ENCODE assay signal across 25 cellular contexts in the genomic region with DNA sequence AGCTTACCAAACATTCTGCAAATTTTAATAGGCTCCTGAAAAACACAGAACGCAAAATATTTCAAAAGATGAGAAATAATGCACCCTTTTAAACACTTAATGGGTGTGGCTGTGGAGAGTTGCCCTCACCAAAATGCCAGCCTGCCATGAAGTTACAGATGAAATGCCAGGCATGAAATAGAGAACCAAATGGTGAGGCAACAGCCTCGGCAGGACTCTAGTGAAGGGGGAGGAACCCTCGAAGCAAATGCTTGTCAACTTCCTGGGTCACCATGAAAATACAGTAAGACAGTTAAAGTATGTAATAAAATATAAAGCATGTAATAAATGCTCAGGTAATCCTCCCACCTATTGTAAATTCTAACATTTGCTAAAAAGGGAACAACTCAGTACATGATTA. TPM values are rescaled to one million over a fixed set of nuclear protein-coding genes. Genes with fewer than 3 reads are reported as not detected.
DNase-seq lines count a peak whose midpoint lies in the region; ATAC-seq and TF ChIP-seq lines count a peak whose summit lies in the region.
"Had no signal": no experiment of that assay in that cellular context is flagged by ENCODE, and none has a peak within 500 bp of the region (broad histone marks: within the 10 kb centered on the region; RNA-seq: fewer than 3 reads in every experiment).

No MANE protein-coding gene starts in this region.

- peaks cover 19% of the 10 kb centered on the region for H3K79me2 ChIP-seq in neural progenitor cell (ENCODE audit: low read depth)

- H3K4me3 Mint-ChIP-seq in CD4-positive, CD25-positive, alpha-beta regulatory T cell: peak overlapping the region in 3 of 4 donors; percentile 19 to 79 (median 50)
- no peak overlapping the region for H3K4me3 Mint-ChIP-seq in neural progenitor cell
- no peak overlapping the region for H3K4me3 Mint-ChIP-seq in activated CD4-positive, alpha-beta memory T cell treated with anti-CD3 and anti-CD28 coated beads for 36 hours
- H3K4me3 Mint-ChIP-seq: activated naive CD8-positive, alpha-beta T cell treated with anti-CD3 and anti-CD28 coated beads, Interleukin-2, amount 10 ng/mL, durations not matched to agents 7 days and 5 days; activated T-helper 1 cell treated with anti-CD3 and anti-CD28 coated beads, Interleukin-12 subunit alpha, Interleukin-12 subunit beta, Interleukin-2, Interleukin-4 antibody, amounts not matched to agents 30 ng/mL and 10 ng/mL and 1 ng/mL, durations not matched to agents 14 hours and 24 hours and 36 hours; CD8-positive, alpha-beta T cell; endodermal cell; nephron; T-helper 2 cell treated with Interferon-gamma antibody and Interleukin-4, amounts not matched to agents 5 μg/mL and 100 μg/mL, for 36 hours had no signal

- no peak overlapping the region for H3K4me3 ChIP-seq in CD4-positive, CD25-positive, alpha-beta regulatory T cell (ENCODE audit: low read depth, low read length)
- no peak overlapping the region for H3K4me3 ChIP-seq in NB4 (ENCODE audit: low read depth, low read length)
- no peak overlapping the region for H3K4me3 ChIP-seq in psoas muscle
- no peak overlapping the region for H3K4me3 ChIP-seq in neural progenitor cell
- H3K4me3 ChIP-seq: heart right ventricle, PC-9, prostate gland, SJSA1, uterus had no signal

- DNase-seq in CD4-positive, CD25-positive, alpha-beta regulatory T cell: no peak
- DNase-seq in NB4 (ENCODE audit: low read depth) (peak; percentile 60), fibroblast of gingiva (ENCODE audit: low read depth) (peak; percentile 24), psoas muscle (no peak), HPDE6-E6E7 (ENCODE audit: extremely low spot score) (no peak), neural progenitor cell (ENCODE audit: low spot score) (no peak)
- no peak for DNase-seq in activated CD4-positive, alpha-beta memory T cell treated with anti-CD3 and anti-CD28 coated beads for 36 hours
- DNase-seq: activated CD4-positive, CD25-positive, alpha-beta regulatory T cell treated with anti-CD3 and anti-CD28 coated beads, Interleukin-2, amount 50 U/mL, for 72 hours; activated naive CD8-positive, alpha-beta T cell treated with anti-CD3 and anti-CD28 coated beads, Interleukin-2, amount 10 ng/mL, durations not matched to agents 7 days and 5 days; CD8-positive, alpha-beta T cell; endodermal cell; heart right ventricle; KBM-7; mammary epithelial cell; NCI-H1092 treated with DMSO at 0.1 percent for 48 hours; NCI-H524; PC-9; stimulated activated CD4-positive, alpha-beta T cell treated with anti-CD3 and anti-CD28 coated beads, Interleukin-4, amount 100 ng/mL, for 24 hours; uterus had no signal

- H3K4me2 ChIP-seq in neural progenitor cell: no peak overlapping the region
- H3K4me2 ChIP-seq: PC-9 had no signal

- H3K9ac ChIP-seq in neural progenitor cell: no peak overlapping the region

- peaks cover 51 to 85% (median 61%) of the 10 kb centered on the region in 4 donors for H3K4me1 Mint-ChIP-seq in CD4-positive, CD25-positive, alpha-beta regulatory T cell
- H3K4me1 Mint-ChIP-seq in neural progenitor cell: peaks cover 11% of the 10 kb centered on the region
- peaks cover 39% of the 10 kb centered on the region for H3K4me1 Mint-ChIP-seq in activated CD4-positive, alpha-beta memory T cell treated with anti-CD3 and anti-CD28 coated beads for 36 hours (ENCODE audit: low read depth)

- no peak for ATAC-seq in CD4-positive, CD25-positive, alpha-beta regulatory T cell (ENCODE audit: low read depth in 2 of 2)
- ATAC-seq in psoas muscle (peak; percentile 62 to 79 (median 72)), HG03108 (IDR thresholded peaks at IDR 0.05; ENCODE audit: unreplicated experiment) (no peak)
- ATAC-seq: CD8-positive, alpha-beta T cell; heart right ventricle had no signal

- peaks cover 15% of the 10 kb centered on the region for H3K36me3 Mint-ChIP-seq in CD4-positive, CD25-positive, alpha-beta regulatory T cell
- peaks cover 4% of the 10 kb centered on the region for H3K36me3 Mint-ChIP-seq in neural progenitor cell
- peaks cover 16% of the 10 kb centered on the region for H3K36me3 Mint-ChIP-seq in activated CD4-positive, alpha-beta memory T cell treated with anti-CD3 and anti-CD28 coated beads for 36 hours
- H3K36me3 Mint-ChIP-seq: CD8-positive, alpha-beta T cell had no signal

- no peaks in the 10 kb centered on the region for H3K9me3 Mint-ChIP-seq in CD4-positive, CD25-positive, alpha-beta regulatory T cell
- no peaks in the 10 kb centered on the region for H3K9me3 Mint-ChIP-seq in neural progenitor cell
- no peaks in the 10 kb centered on the region for H3K9me3 Mint-ChIP-seq in activated CD4-positive, alpha-beta memory T cell treated with anti-CD3 and anti-CD28 coated beads for 36 hours
- H3K9me3 Mint-ChIP-seq: activated T-helper 1 cell treated with anti-CD3 and anti-CD28 coated beads, Interleukin-12 subunit alpha, Interleukin-12 subunit beta, Interleukin-2, Interleukin-4 antibody, amounts not matched to agents 30 ng/mL and 10 ng/mL and 1 ng/mL, durations not matched to agents 14 hours and 24 hours and 36 hours; CD8-positive, alpha-beta T cell; nephron; T-helper 2 cell treated with Interferon-gamma antibody and Interleukin-4, amounts not matched to agents 5 μg/mL and 100 μg/mL, for 36 hours had no signal

- no peaks in the 10 kb centered on the region for H3K27me3 Mint-ChIP-seq in CD4-positive, CD25-positive, alpha-beta regulatory T cell
- H3K27me3 Mint-ChIP-seq in neural progenitor cell (ENCODE audit: insufficient read depth, low read depth): no peaks in the 10 kb centered on the region
- H3K27me3 Mint-ChIP-seq in activated CD4-positive, alpha-beta memory T cell treated with anti-CD3 and anti-CD28 coated beads for 36 hours: no peaks in the 10 kb centered on the region
- H3K27me3 Mint-ChIP-seq: activated naive CD8-positive, alpha-beta T cell treated with anti-CD3 and anti-CD28 coated beads, Interleukin-2, amount 10 ng/mL, durations not matched to agents 7 days and 5 days had no signal

- WGBS in psoas muscle, 3 donors: 27 to 48% (median 36%) methylated on average over 3 of the region's 3 CpGs

- no peak for TF ChIP-seq CTCF in NB4 (IDR thresholded peaks at IDR 0.05; ENCODE audit: low read depth, low read length)
- no peak for TF ChIP-seq CTCF in psoas muscle (IDR thresholded peaks at IDR 0.05)
- TF ChIP-seq CTCF in neural progenitor cell (IDR thresholded peaks at IDR 0.05): no peak

- H3K36me3 ChIP-seq in CD4-positive, CD25-positive, alpha-beta regulatory T cell (ENCODE audit: control insufficient read depth, insufficient read depth, low read length): peaks cover 10% of the 10 kb centered on the region
- H3K36me3 ChIP-seq in psoas muscle (ENCODE audit: insufficient read depth in 1 of 2, low read depth in 1 of 2) (no peaks in the 10 kb centered on the region), neural progenitor cell (no peaks in the 10 kb centered on the region)
- H3K36me3 ChIP-seq: prostate gland, uterus had no signal

- H3K27me3 ChIP-seq in CD4-positive, CD25-positive, alpha-beta regulatory T cell (ENCODE audit: control insufficient read depth, insufficient read depth, low read length): no peaks in the 10 kb centered on the region
- H3K27me3 ChIP-seq in psoas muscle (ENCODE audit: insufficient read depth in 3 of 3, low read length in 2 of 3) (no peaks in the 10 kb centered on the region), neural progenitor cell (no peaks in the 10 kb centered on the region)
- H3K27me3 ChIP-seq: heart right ventricle, SJSA1, uterus had no signal

- peaks cover 3% of the 10 kb centered on the region for H3F3A ChIP-seq in neural progenitor cell (ENCODE audit: low read depth)

- peaks cover 45% of the 10 kb centered on the region for H3K4me1 ChIP-seq in CD4-positive, CD25-positive, alpha-beta regulatory T cell (ENCODE audit: control insufficient read depth, insufficient read depth, low read length, poor library complexity, severe bottlenecking)
- H3K4me1 ChIP-seq in psoas muscle: peaks cover 54% of the 10 kb centered on the region
- peaks cover 3% of the 10 kb centered on the region for H3K4me1 ChIP-seq in neural progenitor cell

- peak overlapping the region; percentile 26 to 83 (median 26) for H3K27ac Mint-ChIP-seq in CD4-positive, CD25-positive, alpha-beta regulatory T cell
- no peak overlapping the region for H3K27ac Mint-ChIP-seq in neural progenitor cell
- H3K27ac Mint-ChIP-seq in activated CD4-positive, alpha-beta memory T cell treated with anti-CD3 and anti-CD28 coated beads for 36 hours: no peak overlapping the region
- H3K27ac Mint-ChIP-seq: activated naive CD8-positive, alpha-beta T cell treated with anti-CD3 and anti-CD28 coated beads, Interleukin-2, amount 10 ng/mL, durations not matched to agents 7 days and 5 days; CD8-positive, alpha-beta T cell; endodermal cell; nephron; T-helper 2 cell treated with Interferon-gamma antibody and Interleukin-4, amounts not matched to agents 5 μg/mL and 100 μg/mL, for 36 hours had no signal

- CTCF ChIA-PET in activated CD4-positive, alpha-beta memory T cell treated with anti-CD3 and anti-CD28 coated beads for 36 hours (lab: Charles Lee): no interaction called here

- peaks cover 16% of the 10 kb centered on the region for H4K20me1 ChIP-seq in neural progenitor cell (ENCODE audit: low read depth)

- peak overlapping the region; percentile 42 for H3K27ac ChIP-seq in CD4-positive, CD25-positive, alpha-beta regulatory T cell (ENCODE audit: insufficient read depth, low read length, poor library complexity, severe bottlenecking)
- H3K27ac ChIP-seq in psoas muscle (peak overlapping the region; percentile 65), neural progenitor cell (no peak overlapping the region)
- H3K27ac ChIP-seq: PC-9, SJSA1, uterus had no signal

- intact Hi-C loops in psoas muscle (cut with DNase I): no loop called here
- intact Hi-C loops in activated CD4-positive, alpha-beta memory T cell treated with anti-CD3 and anti-CD28 coated beads for 36 hours (cut with micrococcal nuclease): no loop called here

- H2AFZ ChIP-seq in neural progenitor cell (replicated peaks): no peak overlapping the region
- H2AFZ ChIP-seq: PC-9 had no signal

- H3K9me3 ChIP-seq in CD4-positive, CD25-positive, alpha-beta regulatory T cell (ENCODE audit: control insufficient read depth in 2 of 2, low read length in 2 of 2): no peaks in the 10 kb centered on the region
- no peaks in the 10 kb centered on the region for H3K9me3 ChIP-seq in psoas muscle
- H3K9me3 ChIP-seq in neural progenitor cell (ENCODE audit: low read depth): no peaks in the 10 kb centered on the region
- H3K9me3 ChIP-seq: prostate gland, SJSA1, uterus had no signal

- POLR2A ChIA-PET in activated CD4-positive, alpha-beta memory T cell treated with anti-CD3 and anti-CD28 coated beads for 36 hours (lab: Charles Lee): interaction anchor here (0.6 kb wide), 2 partner anchors 12 to 61 kb away, joined by 3 read pairs; no protein-coding TSS in a partner anchor

- no peak for TF ChIP-seq POLR2A in NB4 (IDR thresholded peaks at IDR 0.05; ENCODE audit: extremely low read depth, insufficient read length)

RNA-seq across cellular contexts. Expression of a gene that starts 24.1 kb away (rescaled TPM):
- 108 TPM for total RNA-seq in CD4-positive, CD25-positive, alpha-beta regulatory T cell
- 10 to 100 TPM; 29.4 to 40.7 (median 30.2) TPM for polyA plus RNA-seq in CD4-positive, CD25-positive, alpha-beta regulatory T cell
- total RNA-seq in psoas muscle (10 to 100 TPM; 14.2 to 23.8 (median 19.7) TPM), neural progenitor cell (ENCODE audit: low replicate concordance) (24.0 and 26.1 TPM in 2 replicates)
- polyA plus RNA-seq in psoas muscle: 1 to 10 TPM; 3.3 to 8.4 (median 4.5) TPM
- total RNA-seq in activated CD4-positive, alpha-beta memory T cell treated with anti-CD3 and anti-CD28 coated beads for 36 hours: 10 to 100 TPM; 70.2 to 82.1 TPM

Comparison
In these comparisons a context has a peak if more than half of its experiments do, and no peak if none do; other contexts are left out.
1. ATAC-seq: peak in psoas muscle (4 of 4); none in CD4-positive, CD25-positive, alpha-beta regulatory T cell (0 of 2) and HG03108 (single experiment).
2. DNase-seq: peak in NB4 (single experiment) and fibroblast of gingiva (single experiment); none in CD4-positive, CD25-positive, alpha-beta regulatory T cell (0 of 3), psoas muscle (0 of 2), HPDE6-E6E7 (single experiment), neural progenitor cell (single experiment) and activated CD4-positive, alpha-beta memory T cell treated with anti-CD3 and anti-CD28 coated beads for 36 hours (single experiment).
3. H3K27ac Mint-ChIP-seq: peak in CD4-positive, CD25-positive, alpha-beta regulatory T cell (3 of 3); none in neural progenitor cell (single experiment) and activated CD4-positive, alpha-beta memory T cell treated with anti-CD3 and anti-CD28 coated beads for 36 hours (single experiment).
4. H3K4me3 Mint-ChIP-seq: peak in CD4-positive, CD25-positive, alpha-beta regulatory T cell (3 of 4); none in neural progenitor cell (single experiment) and activated CD4-positive, alpha-beta memory T cell treated with anti-CD3 and anti-CD28 coated beads for 36 hours (single experiment).